7 cellular contexts compared by ENCODE assay signal in the genomic region with DNA sequence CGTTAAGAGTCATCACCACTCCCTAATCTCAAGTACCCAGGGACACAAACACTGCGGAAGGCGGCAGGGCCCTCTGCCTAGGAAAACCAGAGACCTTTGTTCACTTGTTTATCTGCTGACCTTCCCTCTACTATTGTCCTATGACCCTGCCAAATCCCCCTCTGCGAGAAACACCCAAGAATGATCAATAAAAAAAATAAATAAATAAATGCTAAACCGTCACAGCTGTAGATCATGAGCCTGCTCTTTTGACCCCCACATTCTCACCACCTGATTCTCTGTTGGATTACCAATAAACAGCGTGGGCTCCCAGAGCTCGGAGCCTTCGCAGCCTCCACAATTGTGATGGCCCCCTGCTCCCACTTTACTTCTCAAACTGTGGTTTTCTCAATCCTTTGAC. TPM values are rescaled to one million over a fixed set of nuclear protein-coding genes. Genes with fewer than 3 reads are reported as not detected.
DNase-seq lines count a peak whose midpoint lies in the region; ATAC-seq and TF ChIP-seq lines count a peak whose summit lies in the region.
"Not testable (repeated sequence)": the region's sequence is repeated elsewhere in the genome, so short reads cannot be mapped to it uniquely, and the experiment has no call there.

No MANE protein-coding gene starts in this region.

- H3K4me3 ChIP-seq in HUES48 (ENCODE audit: low read depth, low read length); Peyer's patch; esophagus muscularis mucosa; liver (ENCODE audit: low read depth in 1 of 3, low read length in 3 of 3): not testable (repeated sequence)

- H3K4me3 Mint-ChIP-seq in progenitor cell of endocrine pancreas (ENCODE audit: low read depth): not testable (repeated sequence)

- H3K36me3 Mint-ChIP-seq in progenitor cell of endocrine pancreas (ENCODE audit: insufficient read depth): peaks cover 16% of the 10 kb centered on the region

- ATAC-seq in left lobe of liver: peak; percentile 9

- peak overlapping the region; percentile 63 for H3K27ac Mint-ChIP-seq in progenitor cell of endocrine pancreas

- peaks cover 18% of the 10 kb centered on the region for H3K4me1 Mint-ChIP-seq in progenitor cell of endocrine pancreas (ENCODE audit: low read depth)

- not testable (repeated sequence) for TF ChIP-seq CTCF in Peyer's patch (IDR thresholded peaks at IDR 0.05); esophagus muscularis mucosa (IDR thresholded peaks at IDR 0.05); liver (IDR thresholded peaks at IDR 0.05; ENCODE audit: low read depth, low read length, missing input control); progenitor cell of endocrine pancreas (IDR thresholded peaks at IDR 0.05; ENCODE audit: unreplicated experiment)

- H3K9me3 ChIP-seq in HUES48 (ENCODE audit: control insufficient read depth, insufficient read depth, low read length): peaks cover 25% of the 10 kb centered on the region
- not testable (repeated sequence) for H3K9me3 ChIP-seq in Peyer's patch; esophagus muscularis mucosa; liver (ENCODE audit: control insufficient read depth in 4 of 4, low read length in 3 of 4)

- DNase-seq in Peyer's patch; progenitor cell of endocrine pancreas (ENCODE audit: low spot score, unreplicated experiment): not testable (repeated sequence)
- DNase-seq in esophagus muscularis mucosa (ENCODE audit: extremely low spot score) (peak; percentile 31), left lobe of liver (ENCODE audit: low spot score) (peak; percentile 53), mucosa of gallbladder (ENCODE audit: low spot score) (peak; percentile 62)

- not testable (repeated sequence) for H3K27me3 ChIP-seq in HUES48 (ENCODE audit: control insufficient read depth, insufficient read depth, low read length); Peyer's patch; esophagus muscularis mucosa; liver (ENCODE audit: control insufficient read depth in 4 of 4, insufficient read depth in 4 of 4, low read length in 3 of 4)

- H3K4me1 ChIP-seq in HUES48 (ENCODE audit: control insufficient read depth, insufficient read depth, low read length); esophagus muscularis mucosa: not testable (repeated sequence)
- H3K4me1 ChIP-seq in Peyer's patch (peaks cover 0 to 24% (median 3%) of the 10 kb centered on the region in 4 donors), liver (ENCODE audit: control insufficient read depth in 4 of 4, insufficient read depth in 4 of 4, low read length in 3 of 4) (peaks cover 12 to 45% (median 32%) of the 10 kb centered on the region in 4 donors)

- peaks cover 10% of the 10 kb centered on the region for H3K9me3 Mint-ChIP-seq in progenitor cell of endocrine pancreas (ENCODE audit: low read depth)

- intact Hi-C loops in esophagus muscularis mucosa (cut with DNase I): not testable (repeated sequence)

- TF ChIP-seq EP300 in esophagus muscularis mucosa (IDR thresholded peaks at IDR 0.05): not testable (repeated sequence)

- H3K9ac ChIP-seq in HUES48 (ENCODE audit: low read depth, low read length): not testable (repeated sequence)
- H3K9ac ChIP-seq in liver (ENCODE audit: low read depth in 1 of 2, low read length in 2 of 2): peak overlapping the region in 1 of 2 donors; percentile 2

- H3K36me3 ChIP-seq in HUES48 (ENCODE audit: control insufficient read depth, insufficient read depth, low read length); Peyer's patch; esophagus muscularis mucosa; liver (ENCODE audit: control insufficient read depth in 4 of 4, insufficient read depth in 3 of 4, low read depth in 1 of 4, low read length in 3 of 4): not testable (repeated sequence)

- TF ChIP-seq RAD21 in liver (IDR thresholded peaks at IDR 0.05): not testable (repeated sequence)

- H3K27me3 Mint-ChIP-seq in progenitor cell of endocrine pancreas: not testable (repeated sequence)

- 91% methylated on average over 8 of the region's 8 CpGs for WGBS in esophagus muscularis mucosa
- WGBS in liver: 32% methylated on average over 8 of the region's 8 CpGs

- not testable (repeated sequence) for TF ChIP-seq POLR2A in Peyer's patch (IDR thresholded peaks at IDR 0.05); esophagus muscularis mucosa (IDR thresholded peaks at IDR 0.05; ENCODE audit: low read depth)

- peak overlapping the region; percentile 8 for H3K27ac ChIP-seq in HUES48 (ENCODE audit: low read depth, low read length)
- peak overlapping the region in 3 of 4 donors; percentile 19 to 60 (median 28) for H3K27ac ChIP-seq in Peyer's patch
- H3K27ac ChIP-seq in esophagus muscularis mucosa (replicated peaks in 1 of 4): not testable (repeated sequence)
- H3K27ac ChIP-seq in liver (ENCODE audit: low read depth in 1 of 2, low read length in 2 of 2): peak overlapping the region; percentile 63 to 89

TF ChIP-seq in liver, 16 proteins besides CTCF, POLR2A, EP300 and RAD21:
- TF ChIP-seq YY1 (IDR thresholded peaks at IDR 0.05): peak; percentile 27
- peak; percentile 29 to 59 for TF ChIP-seq RXRA (IDR thresholded peaks at IDR 0.05)
- TF ChIP-seq HNF4A (conservative IDR thresholded peaks at IDR 0.05): peak; percentile 33 to 60
- TF ChIP-seq SP1 (IDR thresholded peaks at IDR 0.05): peak; percentile 32
- TF ChIP-seq NR2F2 (IDR thresholded peaks at IDR 0.05): peak; percentile 29

RNA-seq across cellular contexts. Expression of gene CHD1L, which starts 8.6 kb away (rescaled TPM):
- 10 to 100 TPM; 25.8 to 71.0 (median 38.3) TPM for total RNA-seq in Peyer's patch
- total RNA-seq in esophagus muscularis mucosa: 10 to 100 TPM; 13.9 to 18.8 (median 18.2) TPM
- total RNA-seq in left lobe of liver: 27.9 TPM
- 10 to 100 TPM; 22.3 to 23.8 TPM for total RNA-seq in liver
- 10 to 100 TPM; 14.1 to 19.9 TPM for polyA plus RNA-seq in liver
- total RNA-seq in mucosa of gallbladder: 32.6 TPM
- 79.6 and 80.3 TPM in 2 replicates for total RNA-seq in progenitor cell of endocrine pancreas

RNA-seq across cellular contexts. Expression of gene FMO5, which starts 8.8 kb away (rescaled TPM):
- 100 to 1,000 TPM in 3 of 4 donors, 10 to 100 TPM in 1; 31.4 to 156 (median 127) TPM for total RNA-seq in Peyer's patch
- total RNA-seq in esophagus muscularis mucosa: 1 to 10 TPM; 1.2 to 2.9 (median 2.1) TPM
- total RNA-seq in left lobe of liver: 108 TPM
- total RNA-seq in liver: 100 to 1,000 TPM in 1 of 2 donors, 10 to 100 TPM in 1; 75.5 to 152 TPM
- polyA plus RNA-seq in liver: 100 to 1,000 TPM in 1 of 2 donors, 10 to 100 TPM in 1; 36.0 to 123 TPM
- total RNA-seq in mucosa of gallbladder: 52.9 TPM
- total RNA-seq in progenitor cell of endocrine pancreas: 4.2 and 5.0 TPM in 2 replicates
